In the genomic region with DNA sequence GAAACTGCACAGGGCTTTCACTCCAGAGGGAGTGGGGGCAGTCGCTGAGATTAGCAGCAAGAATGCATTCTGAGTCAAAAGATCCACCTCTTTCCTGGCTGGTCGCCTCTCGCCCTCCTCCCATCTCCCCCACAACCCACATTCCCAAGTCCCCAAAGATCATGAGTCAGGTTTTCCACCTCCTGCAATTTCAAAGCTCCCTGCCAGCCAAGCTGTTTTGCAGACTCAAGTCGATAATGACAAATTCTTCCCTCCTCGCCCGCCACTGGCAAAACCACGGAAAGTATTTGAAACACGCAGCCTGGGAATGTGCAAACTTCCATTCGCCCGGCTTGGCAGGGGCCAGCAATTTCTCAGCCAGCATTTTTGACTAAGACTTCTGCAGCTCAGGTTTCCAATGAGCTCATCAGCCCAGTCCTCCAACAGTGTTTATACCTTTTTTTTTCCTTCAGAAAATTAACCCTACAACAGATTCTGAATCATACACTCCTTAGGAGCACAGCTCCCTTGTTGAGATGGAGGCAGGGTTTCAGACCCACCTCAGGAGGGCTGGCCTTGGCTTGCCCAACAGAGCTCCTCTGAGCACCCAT, we compare ENCODE assay signal across 8 cellular contexts.
DNase-seq lines count a peak whose midpoint lies in the region; ATAC-seq and TF ChIP-seq lines count a peak whose summit lies in the region.

No MANE protein-coding gene starts in this region.

- WGBS in neuronal stem cell (ENCODE audit: extremely low coverage in 2 of 2, insufficient read length in 2 of 2, insufficient replicate concordance in 1 of 2), 2 donors = no CpG with 5 or more reads among the region's 10 CpGs

- H3K4me1 ChIP-seq in neuronal stem cell (ENCODE audit: control insufficient read depth in 2 of 2, insufficient read depth in 1 of 2, low read depth in 1 of 2, low read length in 2 of 2) (peaks cover 7 to 18% of the 10 kb centered on the region in 2 donors), BE2C (no peaks in the 10 kb centered on the region)

- H3K27ac ChIP-seq in neuronal stem cell (replicated peaks; ENCODE audit: low read length) = peak overlapping the region; percentile 90

- peak; percentile 100 for DNase-seq in GM04503 (ENCODE audit: low read depth)
- DNase-seq in SK-MEL-5 (ENCODE audit: low read depth, low spot score) = peak; percentile 29
- peak; percentile 98 for DNase-seq in fibroblast of villous mesenchyme (ENCODE audit: low read depth)
- peak; percentile 84 for DNase-seq in neuronal stem cell (ENCODE audit: low spot score)
- no peak for DNase-seq in activated CD4-positive, alpha-beta T cell treated with anti-CD3 and anti-CD28 coated beads for 4 hours
- no peak for DNase-seq in BE2C

- no peak overlapping the region for H2BK120ac ChIP-seq in neuronal stem cell (ENCODE audit: low read depth, low read length)

- H3K36me3 ChIP-seq in neuronal stem cell (replicated peaks in 1 of 2; ENCODE audit: control insufficient read depth in 2 of 2, insufficient read depth in 2 of 2, low read length in 2 of 2) = no peaks in the 10 kb centered on the region
- H3K36me3 ChIP-seq in BE2C = no peaks in the 10 kb centered on the region

- H3K4me3 ChIP-seq in fibroblast of villous mesenchyme (ENCODE audit: low read depth, low read length) (no peak overlapping the region), neuronal stem cell (ENCODE audit: low read length in 2 of 2) (no peak overlapping the region), BE2C (ENCODE audit: low read depth, low read length) (no peak overlapping the region)

- no peaks in the 10 kb centered on the region for H3K27me3 ChIP-seq in neuronal stem cell (ENCODE audit: control insufficient read depth in 3 of 3, insufficient read depth in 3 of 3, low read depth in 1 of 3, low read length in 3 of 3)
- H3K27me3 ChIP-seq in BE2C = no peaks in the 10 kb centered on the region

- in situ Hi-C loops in SK-MEL-5 (cut with HindIII; ENCODE audit: low pct_unique_long_range_greater_than_20kb, low sequenced_read_pairs) = no loop called here

- no peak overlapping the region for H4K8ac ChIP-seq in neuronal stem cell (ENCODE audit: low read depth, low read length)

- no peak for ATAC-seq in HG02938 (IDR thresholded peaks at IDR 0.05; ENCODE audit: unreplicated experiment)
- ATAC-seq in HG02970 (IDR thresholded peaks at IDR 0.05; ENCODE audit: low FRiP score, unreplicated experiment) = no peak

- H3K18ac ChIP-seq in neuronal stem cell (ENCODE audit: low read length) = no peak overlapping the region

- H2BK5ac ChIP-seq in neuronal stem cell (ENCODE audit: low read length) = no peak overlapping the region

- H3K9ac ChIP-seq in neuronal stem cell (ENCODE audit: low read depth, low read length, poor library complexity) = no peak overlapping the region

- H3K4ac ChIP-seq in neuronal stem cell (ENCODE audit: low read length) = no peak overlapping the region

- no peak overlapping the region for H3K4me2 ChIP-seq in neuronal stem cell (ENCODE audit: insufficient read depth, low read length, poor library complexity, severe bottlenecking)

- H2BK12ac ChIP-seq in neuronal stem cell (ENCODE audit: low read length) = no peak overlapping the region

- no peak for TF ChIP-seq CTCF in fibroblast of villous mesenchyme (IDR thresholded peaks at IDR 0.05; ENCODE audit: insufficient read depth, low read depth, low read length)
- no peak for TF ChIP-seq CTCF in BE2C (IDR thresholded peaks at IDR 0.05; ENCODE audit: low read depth, low read length)

- no peak overlapping the region for H2AK5ac ChIP-seq in neuronal stem cell (ENCODE audit: low read depth, low read length)

- no peak overlapping the region for H3K14ac ChIP-seq in neuronal stem cell (ENCODE audit: low read length)

- peak overlapping the region; percentile 75 for H2AFZ ChIP-seq in neuronal stem cell (ENCODE audit: low read length)

- H3K79me1 ChIP-seq in neuronal stem cell (ENCODE audit: low read depth, low read length) = no peaks in the 10 kb centered on the region

- no peak overlapping the region for H3K23ac ChIP-seq in neuronal stem cell (ENCODE audit: low read depth, low read length, poor library complexity)

- H3K9me3 ChIP-seq in neuronal stem cell (replicated peaks in 1 of 2; ENCODE audit: control insufficient read depth in 2 of 2, insufficient read depth in 1 of 2, low read depth in 1 of 2, low read length in 2 of 2) (peaks cover 0 to 12% of the 10 kb centered on the region in 2 donors), BE2C (no peaks in the 10 kb centered on the region)

- H4K91ac ChIP-seq in neuronal stem cell (ENCODE audit: low read depth, low read length, poor library complexity) = no peak overlapping the region

- no peak overlapping the region for H2BK15ac ChIP-seq in neuronal stem cell (ENCODE audit: low read length)

Comparison
In these comparisons a context has a peak if more than half of its experiments do, and no peak if none do; other contexts are left out.
1. DNase-seq: peak in GM04503 (single experiment), SK-MEL-5 (single experiment), fibroblast of villous mesenchyme (single experiment) and neuronal stem cell (single experiment); none in activated CD4-positive, alpha-beta T cell treated with anti-CD3 and anti-CD28 coated beads for 4 hours (0 of 2) and BE2C (single experiment).